1 cellular context compared by ENCODE assay signal in the genomic region with DNA sequence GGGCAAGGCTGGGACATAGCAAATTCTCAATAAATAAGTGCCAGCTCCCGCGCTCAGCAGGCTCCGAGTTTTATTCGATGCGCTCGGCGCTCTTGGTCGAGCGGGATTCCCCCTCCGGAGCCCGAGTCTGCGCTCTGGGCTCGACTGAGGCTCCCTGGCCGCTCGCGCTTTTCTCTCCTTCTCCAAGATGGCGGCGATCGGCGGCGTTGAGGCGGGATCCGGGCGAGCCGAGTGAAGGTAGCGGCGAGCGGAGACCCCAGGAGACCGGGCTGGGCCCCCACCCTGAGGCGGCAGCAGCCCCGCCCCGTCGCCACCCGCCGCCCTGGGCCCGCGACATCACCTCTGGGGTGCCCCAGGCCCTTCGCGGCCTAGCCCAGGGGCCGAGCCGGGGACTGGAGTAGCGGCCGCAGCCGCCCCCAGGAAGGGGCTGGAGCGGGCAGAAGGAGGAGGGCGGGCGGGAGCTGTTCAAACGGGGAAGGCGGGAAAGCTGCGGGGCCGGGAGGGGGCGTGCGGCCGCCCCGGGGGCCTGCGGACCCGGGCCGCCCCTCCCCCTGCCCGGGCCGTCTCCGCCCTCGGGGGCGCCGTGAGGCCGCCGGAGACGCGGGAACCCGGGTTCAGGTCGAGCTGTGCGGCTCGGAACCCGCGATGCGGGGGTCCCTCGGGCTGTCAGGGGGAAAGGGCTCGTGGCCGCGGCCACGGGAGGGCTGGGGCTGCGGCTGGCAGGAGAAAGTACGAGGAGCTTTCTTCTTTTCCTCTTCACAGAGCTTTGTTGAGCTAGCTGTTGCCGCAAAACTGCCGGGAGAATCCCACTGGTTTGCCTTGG.
TF ChIP-seq lines count a peak whose summit lies in the region.

A gene with protein sequence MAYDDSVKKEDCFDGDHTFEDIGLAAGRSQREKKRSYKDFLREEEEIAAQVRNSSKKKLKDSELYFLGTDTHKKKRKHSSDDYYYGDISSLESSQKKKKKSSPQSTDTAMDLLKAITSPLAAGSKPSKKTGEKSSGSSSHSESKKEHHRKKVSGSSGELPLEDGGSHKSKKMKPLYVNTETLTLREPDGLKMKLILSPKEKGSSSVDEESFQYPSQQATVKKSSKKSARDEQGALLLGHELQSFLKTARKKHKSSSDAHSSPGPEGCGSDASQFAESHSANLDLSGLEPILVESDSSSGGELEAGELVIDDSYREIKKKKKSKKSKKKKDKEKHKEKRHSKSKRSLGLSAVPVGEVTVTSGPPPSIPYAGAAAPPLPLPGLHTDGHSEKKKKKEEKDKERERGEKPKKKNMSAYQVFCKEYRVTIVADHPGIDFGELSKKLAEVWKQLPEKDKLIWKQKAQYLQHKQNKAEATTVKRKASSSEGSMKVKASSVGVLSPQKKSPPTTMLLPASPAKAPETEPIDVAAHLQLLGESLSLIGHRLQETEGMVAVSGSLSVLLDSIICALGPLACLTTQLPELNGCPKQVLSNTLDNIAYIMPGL (plus strand): TSS at position 173 of the 823 bp plus-strand sequence. CDS start 4,898 bp downstream, outside the sequence.

TF ChIP-seq in HepG2, 621 proteins besides CTCF, POLR2A, EP300 and RAD21 (continued from another document and continues in another):
- TF ChIP-seq KDM4B (CRISPR knock-in tag; IDR thresholded peaks at IDR 0.05) (0 out of 2 replicates have a peak, but pooled peaks have one; percentile 36), ZFP37 (CRISPR knock-in tag; IDR thresholded peaks at IDR 0.05; ENCODE audit: borderline replicate concordance) (no peak), ELF4 (CRISPR knock-in tag; IDR thresholded peaks at IDR 0.05; ENCODE audit: borderline replicate concordance) (no peak), SYNCRIP (IDR thresholded peaks at IDR 0.05; ENCODE audit: insufficient read depth, low read depth, low read length) (no peak), ZNF335 (CRISPR knock-in tag; IDR thresholded peaks at IDR 0.05) (no peak), ZNF10 (CRISPR knock-in tag; IDR thresholded peaks at IDR 0.05; ENCODE audit: borderline replicate concordance, low read depth) (no peak), NCOA5 (CRISPR knock-in tag; IDR thresholded peaks at IDR 0.05) (no peak), ZNF652 (CRISPR knock-in tag; IDR thresholded peaks at IDR 0.05; ENCODE audit: borderline replicate concordance, low read depth) (no peak), ZFP1 (CRISPR knock-in tag; IDR thresholded peaks at IDR 0.05) (no peak), ZNF292 (CRISPR knock-in tag; IDR thresholded peaks at IDR 0.05; ENCODE audit: borderline replicate concordance, low read depth) (no peak), SMYD3 (CRISPR knock-in tag; IDR thresholded peaks at IDR 0.05) (no peak), NCOA1 (CRISPR knock-in tag; IDR thresholded peaks at IDR 0.05) (peak; percentile 76; the same call in 1 of the 2 replicates), ZNF430 (CRISPR knock-in tag; IDR thresholded peaks at IDR 0.05) (peak; percentile 91; the same call in 1 of the 2 replicates), STAT5B (CRISPR knock-in tag; IDR thresholded peaks at IDR 0.05) (no peak), IRF2 (CRISPR knock-in tag; IDR thresholded peaks at IDR 0.05) (peak; percentile 69), SALL2 (CRISPR knock-in tag; IDR thresholded peaks at IDR 0.05) (peak; percentile 75), BCL6 (CRISPR knock-in tag; IDR thresholded peaks at IDR 0.05) (no peak), ZNF546 (CRISPR knock-in tag; conservative IDR thresholded peaks at IDR 0.05) (peak; percentile 84), NFKBIZ (CRISPR knock-in tag; IDR thresholded peaks at IDR 0.05) (peak; percentile 58; the same call in 1 of the 2 replicates), ATM (IDR thresholded peaks at IDR 0.05; ENCODE audit: borderline replicate concordance) (no peak), ZFAT (CRISPR knock-in tag; conservative IDR thresholded peaks at IDR 0.05) (peak; percentile 60; the same call in 1 of the 2 replicates), ZNF350 (CRISPR knock-in tag; IDR thresholded peaks at IDR 0.05; ENCODE audit: borderline replicate concordance, low read depth) (no peak), CENPT (CRISPR knock-in tag; IDR thresholded peaks at IDR 0.05; ENCODE audit: low read depth) (peak; percentile 66; the same call in 1 of the 2 replicates), ZNF3 (CRISPR knock-in tag; IDR thresholded peaks at IDR 0.05) (no peak; the same call in 1 of the 2 replicates), CREM (IDR thresholded peaks at IDR 0.05) (no peak), CREM (CRISPR knock-in tag; IDR thresholded peaks at IDR 0.05) (no peak), ZNF296 (CRISPR knock-in tag; conservative IDR thresholded peaks at IDR 0.05) (no peak), IKZF1 (IDR thresholded peaks at IDR 0.05) (no peak), ATAD3A (CRISPR knock-in tag; IDR thresholded peaks at IDR 0.05) (no peak), FIP1L1 (IDR thresholded peaks at IDR 0.05; ENCODE audit: borderline replicate concordance, insufficient read depth, low read depth, low read length) (no peak; the same call in 1 of the 2 replicates), ZNF816 (CRISPR knock-in tag; IDR thresholded peaks at IDR 0.05; ENCODE audit: borderline replicate concordance) (peak; percentile 48; the same call in 1 of the 2 replicates), ZZZ3 (CRISPR knock-in tag; IDR thresholded peaks at IDR 0.05; ENCODE audit: borderline replicate concordance) (no peak)
- TF ChIP-seq, protein P1, sequence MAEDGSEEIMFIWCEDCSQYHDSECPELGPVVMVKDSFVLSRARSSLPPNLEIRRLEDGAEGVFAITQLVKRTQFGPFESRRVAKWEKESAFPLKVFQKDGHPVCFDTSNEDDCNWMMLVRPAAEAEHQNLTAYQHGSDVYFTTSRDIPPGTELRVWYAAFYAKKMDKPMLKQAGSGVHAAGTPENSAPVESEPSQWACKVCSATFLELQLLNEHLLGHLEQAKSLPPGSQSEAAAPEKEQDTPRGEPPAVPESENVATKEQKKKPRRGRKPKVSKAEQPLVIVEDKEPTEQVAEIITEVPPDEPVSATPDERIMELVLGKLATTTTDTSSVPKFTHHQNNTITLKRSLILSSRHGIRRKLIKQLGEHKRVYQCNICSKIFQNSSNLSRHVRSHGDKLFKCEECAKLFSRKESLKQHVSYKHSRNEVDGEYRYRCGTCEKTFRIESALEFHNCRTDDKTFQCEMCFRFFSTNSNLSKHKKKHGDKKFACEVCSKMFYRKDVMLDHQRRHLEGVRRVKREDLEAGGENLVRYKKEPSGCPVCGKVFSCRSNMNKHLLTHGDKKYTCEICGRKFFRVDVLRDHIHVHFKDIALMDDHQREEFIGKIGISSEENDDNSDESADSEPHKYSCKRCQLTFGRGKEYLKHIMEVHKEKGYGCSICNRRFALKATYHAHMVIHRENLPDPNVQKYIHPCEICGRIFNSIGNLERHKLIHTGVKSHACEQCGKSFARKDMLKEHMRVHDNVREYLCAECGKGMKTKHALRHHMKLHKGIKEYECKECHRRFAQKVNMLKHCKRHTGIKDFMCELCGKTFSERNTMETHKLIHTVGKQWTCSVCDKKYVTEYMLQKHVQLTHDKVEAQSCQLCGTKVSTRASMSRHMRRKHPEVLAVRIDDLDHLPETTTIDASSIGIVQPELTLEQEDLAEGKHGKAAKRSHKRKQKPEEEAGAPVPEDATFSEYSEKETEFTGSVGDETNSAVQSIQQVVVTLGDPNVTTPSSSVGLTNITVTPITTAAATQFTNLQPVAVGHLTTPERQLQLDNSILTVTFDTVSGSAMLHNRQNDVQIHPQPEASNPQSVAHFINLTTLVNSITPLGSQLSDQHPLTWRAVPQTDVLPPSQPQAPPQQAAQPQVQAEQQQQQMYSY (CRISPR knock-in tag; IDR thresholded peaks at IDR 0.05) = peak; percentile 61; the same call in 1 of the 2 replicates
- TF ChIP-seq, protein P2, sequence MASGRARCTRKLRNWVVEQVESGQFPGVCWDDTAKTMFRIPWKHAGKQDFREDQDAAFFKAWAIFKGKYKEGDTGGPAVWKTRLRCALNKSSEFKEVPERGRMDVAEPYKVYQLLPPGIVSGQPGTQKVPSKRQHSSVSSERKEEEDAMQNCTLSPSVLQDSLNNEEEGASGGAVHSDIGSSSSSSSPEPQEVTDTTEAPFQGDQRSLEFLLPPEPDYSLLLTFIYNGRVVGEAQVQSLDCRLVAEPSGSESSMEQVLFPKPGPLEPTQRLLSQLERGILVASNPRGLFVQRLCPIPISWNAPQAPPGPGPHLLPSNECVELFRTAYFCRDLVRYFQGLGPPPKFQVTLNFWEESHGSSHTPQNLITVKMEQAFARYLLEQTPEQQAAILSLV (CRISPR knock-in tag; IDR thresholded peaks at IDR 0.05; ENCODE audit: borderline replicate concordance) = peak; percentile 84; the same call in 1 of the 2 replicates
- TF ChIP-seq, protein P3, sequence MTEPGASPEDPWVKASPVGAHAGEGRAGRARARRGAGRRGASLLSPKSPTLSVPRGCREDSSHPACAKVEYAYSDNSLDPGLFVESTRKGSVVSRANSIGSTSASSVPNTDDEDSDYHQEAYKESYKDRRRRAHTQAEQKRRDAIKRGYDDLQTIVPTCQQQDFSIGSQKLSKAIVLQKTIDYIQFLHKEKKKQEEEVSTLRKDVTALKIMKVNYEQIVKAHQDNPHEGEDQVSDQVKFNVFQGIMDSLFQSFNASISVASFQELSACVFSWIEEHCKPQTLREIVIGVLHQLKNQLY (CRISPR knock-in tag; IDR thresholded peaks at IDR 0.05) = 0 out of 2 replicates have a peak, but pooled peaks have one; percentile 17
- TF ChIP-seq, protein P4, sequence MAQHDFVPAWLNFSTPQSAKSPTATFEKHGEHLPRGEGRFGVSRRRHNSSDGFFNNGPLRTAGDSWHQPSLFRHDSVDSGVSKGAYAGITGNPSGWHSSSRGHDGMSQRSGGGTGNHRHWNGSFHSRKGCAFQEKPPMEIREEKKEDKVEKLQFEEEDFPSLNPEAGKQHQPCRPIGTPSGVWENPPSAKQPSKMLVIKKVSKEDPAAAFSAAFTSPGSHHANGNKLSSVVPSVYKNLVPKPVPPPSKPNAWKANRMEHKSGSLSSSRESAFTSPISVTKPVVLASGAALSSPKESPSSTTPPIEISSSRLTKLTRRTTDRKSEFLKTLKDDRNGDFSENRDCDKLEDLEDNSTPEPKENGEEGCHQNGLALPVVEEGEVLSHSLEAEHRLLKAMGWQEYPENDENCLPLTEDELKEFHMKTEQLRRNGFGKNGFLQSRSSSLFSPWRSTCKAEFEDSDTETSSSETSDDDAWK (CRISPR knock-in tag; IDR thresholded peaks at IDR 0.05) = no peak
- TF ChIP-seq, protein P5, sequence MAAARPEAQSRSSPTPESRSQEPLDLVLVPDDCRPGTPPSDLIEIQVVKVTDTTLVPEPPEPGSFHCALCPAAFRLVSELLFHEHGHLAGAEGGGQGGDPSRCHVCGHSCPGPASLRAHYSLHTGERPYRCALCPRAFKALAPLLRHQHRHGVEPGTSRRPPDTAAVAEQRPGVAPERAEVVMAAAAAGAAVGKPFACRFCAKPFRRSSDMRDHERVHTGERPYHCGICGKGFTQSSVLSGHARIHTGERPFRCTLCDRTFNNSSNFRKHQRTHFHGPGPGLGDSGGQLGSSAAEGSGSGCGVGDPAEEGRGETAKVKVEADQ (CRISPR knock-in tag; IDR thresholded peaks at IDR 0.05; ENCODE audit: borderline replicate concordance) = peak; percentile 81; the same call in 1 of the 2 replicates
- TF ChIP-seq, protein P6, sequence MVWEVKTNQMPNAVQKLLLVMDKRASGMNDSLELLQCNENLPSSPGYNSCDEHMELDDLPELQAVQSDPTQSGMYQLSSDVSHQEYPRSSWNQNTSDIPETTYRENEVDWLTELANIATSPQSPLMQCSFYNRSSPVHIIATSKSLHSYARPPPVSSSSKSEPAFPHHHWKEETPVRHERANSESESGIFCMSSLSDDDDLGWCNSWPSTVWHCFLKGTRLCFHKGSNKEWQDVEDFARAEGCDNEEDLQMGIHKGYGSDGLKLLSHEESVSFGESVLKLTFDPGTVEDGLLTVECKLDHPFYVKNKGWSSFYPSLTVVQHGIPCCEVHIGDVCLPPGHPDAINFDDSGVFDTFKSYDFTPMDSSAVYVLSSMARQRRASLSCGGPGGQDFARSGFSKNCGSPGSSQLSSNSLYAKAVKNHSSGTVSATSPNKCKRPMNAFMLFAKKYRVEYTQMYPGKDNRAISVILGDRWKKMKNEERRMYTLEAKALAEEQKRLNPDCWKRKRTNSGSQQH (CRISPR knock-in tag; IDR thresholded peaks at IDR 0.05; ENCODE audit: low read depth) = peak; percentile 21; the same call in 1 of the 2 replicates
- TF ChIP-seq, protein P7, sequence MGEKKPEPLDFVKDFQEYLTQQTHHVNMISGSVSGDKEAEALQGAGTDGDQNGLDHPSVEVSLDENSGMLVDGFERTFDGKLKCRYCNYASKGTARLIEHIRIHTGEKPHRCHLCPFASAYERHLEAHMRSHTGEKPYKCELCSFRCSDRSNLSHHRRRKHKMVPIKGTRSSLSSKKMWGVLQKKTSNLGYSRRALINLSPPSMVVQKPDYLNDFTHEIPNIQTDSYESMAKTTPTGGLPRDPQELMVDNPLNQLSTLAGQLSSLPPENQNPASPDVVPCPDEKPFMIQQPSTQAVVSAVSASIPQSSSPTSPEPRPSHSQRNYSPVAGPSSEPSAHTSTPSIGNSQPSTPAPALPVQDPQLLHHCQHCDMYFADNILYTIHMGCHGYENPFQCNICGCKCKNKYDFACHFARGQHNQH (CRISPR knock-in tag; IDR thresholded peaks at IDR 0.05) = 0 out of 2 replicates have a peak, but pooled peaks have one; percentile 46
- TF ChIP-seq, protein P8, sequence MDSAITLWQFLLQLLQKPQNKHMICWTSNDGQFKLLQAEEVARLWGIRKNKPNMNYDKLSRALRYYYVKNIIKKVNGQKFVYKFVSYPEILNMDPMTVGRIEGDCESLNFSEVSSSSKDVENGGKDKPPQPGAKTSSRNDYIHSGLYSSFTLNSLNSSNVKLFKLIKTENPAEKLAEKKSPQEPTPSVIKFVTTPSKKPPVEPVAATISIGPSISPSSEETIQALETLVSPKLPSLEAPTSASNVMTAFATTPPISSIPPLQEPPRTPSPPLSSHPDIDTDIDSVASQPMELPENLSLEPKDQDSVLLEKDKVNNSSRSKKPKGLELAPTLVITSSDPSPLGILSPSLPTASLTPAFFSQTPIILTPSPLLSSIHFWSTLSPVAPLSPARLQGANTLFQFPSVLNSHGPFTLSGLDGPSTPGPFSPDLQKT (CRISPR knock-in tag; IDR thresholded peaks at IDR 0.05; ENCODE audit: borderline replicate concordance) = no peak
- TF ChIP-seq, protein P9, sequence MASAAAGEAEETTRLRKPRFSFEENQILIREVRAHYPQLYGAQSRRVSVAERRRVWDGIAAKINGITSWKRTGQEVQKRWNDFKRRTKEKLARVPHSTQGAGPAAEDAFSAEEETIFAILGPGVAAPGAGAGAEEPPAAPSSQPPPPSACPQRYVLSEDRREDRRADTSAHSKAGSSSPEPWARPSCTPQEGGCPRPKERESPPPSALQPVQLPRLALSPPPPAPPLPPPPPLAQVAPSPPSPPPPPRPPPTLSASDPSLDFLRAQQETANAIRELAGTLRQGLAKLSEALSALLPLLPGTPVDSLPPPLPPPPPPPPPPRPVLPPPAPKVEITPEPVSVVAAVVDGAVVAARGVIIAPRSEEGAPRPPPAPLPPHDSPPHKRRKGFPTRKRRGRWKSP (CRISPR knock-in tag; IDR thresholded peaks at IDR 0.05) = peak; percentile 88
- TF ChIP-seq, protein P10, sequence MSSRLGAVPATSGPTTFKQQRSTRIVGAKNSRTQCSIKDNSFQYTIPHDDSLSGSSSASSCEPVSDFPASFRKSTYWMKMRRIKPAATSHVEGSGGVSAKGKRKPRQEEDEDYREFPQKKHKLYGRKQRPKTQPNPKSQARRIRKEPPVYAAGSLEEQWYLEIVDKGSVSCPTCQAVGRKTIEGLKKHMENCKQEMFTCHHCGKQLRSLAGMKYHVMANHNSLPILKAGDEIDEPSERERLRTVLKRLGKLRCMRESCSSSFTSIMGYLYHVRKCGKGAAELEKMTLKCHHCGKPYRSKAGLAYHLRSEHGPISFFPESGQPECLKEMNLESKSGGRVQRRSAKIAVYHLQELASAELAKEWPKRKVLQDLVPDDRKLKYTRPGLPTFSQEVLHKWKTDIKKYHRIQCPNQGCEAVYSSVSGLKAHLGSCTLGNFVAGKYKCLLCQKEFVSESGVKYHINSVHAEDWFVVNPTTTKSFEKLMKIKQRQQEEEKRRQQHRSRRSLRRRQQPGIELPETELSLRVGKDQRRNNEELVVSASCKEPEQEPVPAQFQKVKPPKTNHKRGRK (CRISPR knock-in tag; IDR thresholded peaks at IDR 0.05) = no peak
